27 cellular contexts compared by ENCODE assay signal in the genomic region with DNA sequence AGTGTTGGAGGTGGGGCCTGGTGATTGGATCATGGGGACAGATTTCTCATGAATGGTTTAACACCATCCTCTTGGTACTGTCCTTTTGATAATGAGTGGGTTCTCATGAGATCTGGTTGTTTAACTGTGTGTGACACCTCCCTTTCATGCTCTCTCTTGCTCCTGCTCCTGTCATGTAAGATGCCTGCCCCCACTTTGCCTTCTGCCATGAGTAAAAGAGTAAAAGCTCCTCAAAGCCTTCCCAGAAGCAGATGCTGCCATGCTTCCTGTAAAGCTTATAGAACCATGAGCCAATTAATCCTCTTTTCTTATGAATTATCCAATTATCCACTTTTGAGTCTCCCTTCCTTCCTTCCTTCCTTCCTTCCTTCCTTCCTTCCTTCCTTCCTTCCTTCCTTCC.
"Had no signal": no experiment of that assay in that cellular context is flagged by ENCODE, and none has a peak within 500 bp of the region (broad histone marks: within the 10 kb centered on the region; RNA-seq: fewer than 3 reads in every experiment).

No MANE protein-coding gene starts in this region.

- H3K27me3 ChIP-seq: left lung, suprapubic skin, tibial artery, upper lobe of right lung had no signal

- FAIRE-seq: islet of Langerhans, kidney, pancreas, urothelium cell line had no signal

- H3K27ac ChIP-seq: left lung, lower lobe of right lung, pancreas, prostate gland, skin epidermis, suprapubic skin, thoracic aorta, tibial artery, upper lobe of right lung had no signal

- H3K9me3 ChIP-seq: left lung, lower lobe of right lung, pancreas, prostate gland, suprapubic skin, thoracic aorta, tibial artery, upper lobe of right lung had no signal

- DNase-seq: hypothalamus; immature natural killer cell; kidney; left colon; left lung; lower lobe of right lung; mammary epithelial cell; mesenchymal stem cell; naive thymus-derived CD8-positive, alpha-beta T cell; nucleus accumbens; pancreas; posterior cingulate gyrus; retina; right cardiac atrium; stimulated activated CD4-positive, alpha-beta T cell treated with anti-CD3 and anti-CD28 coated beads, Interleukin-4, amount 100 ng/mL, for 24 hours; stimulated activated naive CD4-positive, alpha-beta T cell; tibial artery; trophoblast cell; upper lobe of right lung had no signal

- H3K36me3 ChIP-seq: left lung, lower lobe of right lung, pancreas, prostate gland, suprapubic skin, thoracic aorta, tibial artery, upper lobe of right lung had no signal

- ATAC-seq: left colon; left lung; lower lobe of right lung; naive thymus-derived CD8-positive, alpha-beta T cell; pancreas; right cardiac atrium; sciatic nerve; stimulated activated effector memory CD8-positive, alpha-beta T cell treated with anti-CD3 and anti-CD28 coated beads, Interleukin-12 subunit alpha, Interleukin-12 subunit beta, amount 100 ng/mL, for 72 hours; upper lobe of right lung had no signal

- H3K4me1 ChIP-seq: left lung, lower lobe of right lung, pancreas, prostate gland, suprapubic skin, tibial artery, upper lobe of right lung had no signal

- H3K4me3 ChIP-seq: left lung, lower lobe of right lung, pancreas, prostate gland, skin epidermis, suprapubic skin, thoracic aorta, tibial artery, upper lobe of right lung had no signal
